24 cellular contexts compared by ENCODE assay signal in genomic region chr1:178308438-178308837, GRCh38.
"Had no signal": no experiment of that assay in that cellular context is flagged by ENCODE, and none has a peak within 500 bp of the region (broad histone marks: within the 10 kb centered on the region; RNA-seq: fewer than 3 reads in every experiment).

No MANE protein-coding gene starts in this region.

- H3K4me3 Mint-ChIP-seq: activated CD4-positive, alpha-beta memory T cell treated with anti-CD3 and anti-CD28 coated beads, Interleukin-2, amount 10 ng/mL, durations not matched to agents 7 days and 5 days; activated CD4-positive, alpha-beta T cell treated with anti-CD3 and anti-CD28 coated beads, Interleukin-2, amount 10 ng/mL, durations not matched to agents 24 days and 14 days; activated naive CD4-positive, alpha-beta T cell treated with anti-CD3 and anti-CD28 coated beads for 36 hours; activated naive CD8-positive, alpha-beta T cell treated with anti-CD3 and anti-CD28 coated beads, Interleukin-2, amount 10 ng/mL, durations not matched to agents 7 days and 5 days; activated T-cell treated with anti-CD3 and anti-CD28 coated beads, Interleukin-2, amount 50 U/mL, for 72 hours; memory B cell; naive B cell; stimulated activated memory B cell treated with anti-CD40 and anti-IgM and Interleukin-4, amounts not matched to agents 10 μg/mL and 1 μg/mL and 100 μg/mL, for 72 hours had no signal

- H3K36me3 Mint-ChIP-seq: activated naive CD8-positive, alpha-beta T cell treated with anti-CD3 and anti-CD28 coated beads, Interleukin-2, amount 10 ng/mL, durations not matched to agents 7 days and 5 days; memory B cell; stimulated activated memory B cell treated with anti-CD40 and anti-IgM and Interleukin-4, amounts not matched to agents 10 μg/mL and 1 μg/mL and 100 μg/mL, for 72 hours had no signal

- H3K4me3 ChIP-seq: cardiac muscle cell, right lobe of liver, skin epidermis, stomach, uterus had no signal

- H3K27ac Mint-ChIP-seq: activated CD4-positive, alpha-beta memory T cell treated with anti-CD3 and anti-CD28 coated beads, Interleukin-2, amount 10 ng/mL, durations not matched to agents 7 days and 5 days; activated CD4-positive, alpha-beta T cell treated with anti-CD3 and anti-CD28 coated beads, Interleukin-2, amount 10 ng/mL, durations not matched to agents 24 days and 14 days; activated naive CD4-positive, alpha-beta T cell treated with anti-CD3 and anti-CD28 coated beads for 36 hours; activated naive CD8-positive, alpha-beta T cell treated with anti-CD3 and anti-CD28 coated beads, Interleukin-2, amount 10 ng/mL, durations not matched to agents 7 days and 5 days; activated T-cell treated with anti-CD3 and anti-CD28 coated beads, Interleukin-2, amount 50 U/mL, for 72 hours; memory B cell; naive B cell; stimulated activated memory B cell treated with anti-CD40 and anti-IgM and Interleukin-4, amounts not matched to agents 10 μg/mL and 1 μg/mL and 100 μg/mL, for 72 hours had no signal

- ATAC-seq: activated CD4-positive, CD25-positive, alpha-beta regulatory T cell treated with anti-CD3 and anti-CD28 coated beads, Interleukin-2, amount 50 U/mL, for 24 hours; activated T-cell treated with anti-CD3 and anti-CD28 coated beads, Interleukin-2, amount 50 U/mL, for 72 hours; left ventricle myocardium superior; right lobe of liver; stimulated activated memory B cell treated with anti-CD40 and anti-IgM and Interleukin-4, amounts not matched to agents 10 μg/mL and 1 μg/mL and 100 μg/mL, for 72 hours had no signal

- H3K9me3 Mint-ChIP-seq: activated CD4-positive, alpha-beta memory T cell treated with anti-CD3 and anti-CD28 coated beads, Interleukin-2, amount 10 ng/mL, durations not matched to agents 7 days and 5 days; activated CD4-positive, alpha-beta T cell treated with anti-CD3 and anti-CD28 coated beads, Interleukin-2, amount 10 ng/mL, durations not matched to agents 24 days and 14 days; activated T-cell treated with anti-CD3 and anti-CD28 coated beads, Interleukin-2, amount 50 U/mL, for 72 hours had no signal

- H3K4me1 Mint-ChIP-seq: activated CD4-positive, alpha-beta memory T cell treated with anti-CD3 and anti-CD28 coated beads, Interleukin-2, amount 10 ng/mL, durations not matched to agents 7 days and 5 days; activated CD4-positive, alpha-beta T cell treated with anti-CD3 and anti-CD28 coated beads, Interleukin-2, amount 10 ng/mL, durations not matched to agents 24 days and 14 days; activated naive CD8-positive, alpha-beta T cell treated with anti-CD3 and anti-CD28 coated beads, Interleukin-2, amount 10 ng/mL, durations not matched to agents 7 days and 5 days; memory B cell; naive B cell; stimulated activated memory B cell treated with anti-CD40 and anti-IgM and Interleukin-4, amounts not matched to agents 10 μg/mL and 1 μg/mL and 100 μg/mL, for 72 hours had no signal

- DNase-seq: activated CD4-positive, alpha-beta memory T cell treated with anti-CD3 and anti-CD28 coated beads, Interleukin-2, amount 10 ng/mL, durations not matched to agents 7 days and 5 days; activated CD4-positive, alpha-beta T cell treated with anti-CD3 and anti-CD28 coated beads, Interleukin-2, amount 10 ng/mL, durations not matched to agents 24 days and 14 days; activated effector memory CD4-positive, alpha-beta T cell treated with Interleukin-2 at 50 U/mL for 16 hours; activated naive CD4-positive, alpha-beta T cell treated with anti-CD3 and anti-CD28 coated beads for 36 hours; activated naive CD8-positive, alpha-beta T cell treated with anti-CD3 and anti-CD28 coated beads, Interleukin-2, amount 10 ng/mL, durations not matched to agents 7 days and 5 days; activated T-cell treated with anti-CD3 and anti-CD28 coated beads, Interleukin-2, amount 50 U/mL, for 72 hours; amniotic stem cell; cortex of kidney; erythroblast; foreskin melanocyte; left ventricle myocardium superior; naive B cell; nucleus accumbens; right lobe of liver; stimulated activated CD4-positive, alpha-beta T cell treated with anti-CD3 and anti-CD28 coated beads, Interleukin-2, amount 100 ng/mL, for 24 hours; stomach; T1000; trophoblast cell; uterus had no signal
